In genomic region chr2:44570777-44571176, GRCh38 we compare ENCODE assay signal across 31 cellular contexts.
"Had no signal": no experiment of that assay in that cellular context is flagged by ENCODE, and none has a peak within 500 bp of the region (broad histone marks: within the 10 kb centered on the region; RNA-seq: fewer than 3 reads in every experiment).

No MANE protein-coding gene starts in this region.

- H2AFZ ChIP-seq: hepatocyte had no signal

- ATAC-seq: activated CD8-positive, alpha-beta memory T cell treated with anti-CD3 and anti-CD28 coated beads, Interleukin-2, amount 10 ng/mL, durations not matched to agents 7 days and 5 days; activated CD8-positive, alpha-beta T cell treated with anti-CD3 and anti-CD28 coated beads, Interleukin-2, amount 10 ng/mL, durations not matched to agents 7 days and 5 days; gastrocnemius medialis; left cardiac atrium; pancreas; stimulated activated naive B cell treated with anti-CD40 and anti-IgM and Interleukin-4, amounts not matched to agents 10 μg/mL and 1 μg/mL and 100 μg/mL, for 72 hours; upper lobe of right lung had no signal

- DNase-seq: activated B cell treated with CpG ODN at 0.5 μM for 24 hours; activated CD4-positive, alpha-beta T cell treated with anti-CD3 and anti-CD28 coated beads, Interleukin-2, amount 50 U/mL, for 1 hour; activated CD8-positive, alpha-beta memory T cell treated with anti-CD3 and anti-CD28 coated beads, Interleukin-2, amount 10 ng/mL, durations not matched to agents 7 days and 5 days; activated CD8-positive, alpha-beta T cell treated with anti-CD3 and anti-CD28 coated beads, Interleukin-2, amount 10 ng/mL, durations not matched to agents 7 days and 5 days; activated gamma-delta T cell; activated naive CD4-positive, alpha-beta T cell treated with anti-CD3 and anti-CD28 coated beads, Interleukin-2, amount 50 U/mL, for 16 hours; dorsolateral prefrontal cortex; effector memory CD4-positive, alpha-beta T cell; erythroblast; gastrocnemius medialis; glutamatergic neuron; islet precursor cell; left cardiac atrium; naive B cell; pancreas; retina; stimulated activated CD4-positive, alpha-beta T cell treated with anti-CD3 and anti-CD28 coated beads, Interleukin-1b, Interleukin-23, amount 100 ng/mL, for 48 hours; stimulated activated CD4-positive, alpha-beta T cell treated with anti-CD3 and anti-CD28 coated beads, Interleukin-4, amount 100 ng/mL, for 4 hours; stimulated activated CD8-positive, alpha-beta memory T cell treated with anti-CD3 and anti-CD28 coated beads, Interleukin-4, amount 100 ng/mL, for 48 hours; stimulated activated naive B cell treated with anti-CD40 and anti-IgM and Interleukin-4, amounts not matched to agents 10 μg/mL and 1 μg/mL and 100 μg/mL, for 72 hours; stomach; SW 1271; thyroid gland; upper lobe of right lung had no signal

- H3K27ac ChIP-seq: ascending aorta, coronary artery, dorsolateral prefrontal cortex, gastrocnemius medialis, hepatocyte, pancreas, prostate gland, stomach, thyroid gland, upper lobe of right lung had no signal

- H3K27me3 Mint-ChIP-seq: activated B cell treated with CpG ODN at 0.5 μM for 24 hours; activated CD8-positive, alpha-beta memory T cell treated with anti-CD3 and anti-CD28 coated beads, Interleukin-2, amount 10 ng/mL, durations not matched to agents 7 days and 5 days; brain; naive B cell; stimulated activated naive B cell treated with anti-CD40 and anti-IgM and Interleukin-4, amounts not matched to agents 10 μg/mL and 1 μg/mL and 100 μg/mL, for 72 hours had no signal

- FAIRE-seq: pancreas had no signal

- H3K4me3 Mint-ChIP-seq: activated B cell treated with CpG ODN at 0.5 μM for 24 hours; activated CD8-positive, alpha-beta memory T cell treated with anti-CD3 and anti-CD28 coated beads, Interleukin-2, amount 10 ng/mL, durations not matched to agents 7 days and 5 days; activated CD8-positive, alpha-beta T cell treated with anti-CD3 and anti-CD28 coated beads, Interleukin-2, amount 10 ng/mL, durations not matched to agents 7 days and 5 days; brain; mesothelial cell of epicardium; naive B cell had no signal

- H3K4me2 ChIP-seq: hepatocyte, smooth muscle cell had no signal

- H3K4me1 Mint-ChIP-seq: activated B cell treated with CpG ODN at 0.5 μM for 24 hours, naive B cell had no signal

- H3K79me2 ChIP-seq: hepatocyte had no signal

- H3K36me3 ChIP-seq: ascending aorta, gastrocnemius medialis, pancreas, prostate gland, stomach, thyroid gland, upper lobe of right lung had no signal

- H3K4me3 ChIP-seq: ascending aorta, coronary artery, dorsolateral prefrontal cortex, gastrocnemius medialis, hepatocyte, pancreas, prostate gland, smooth muscle cell, stomach, thyroid gland, upper lobe of right lung had no signal

- H3K9me3 ChIP-seq: ascending aorta, gastrocnemius medialis, pancreas, prostate gland, stomach, thyroid gland, upper lobe of right lung had no signal

- H3K27ac Mint-ChIP-seq: activated B cell treated with CpG ODN at 0.5 μM for 24 hours; activated CD8-positive, alpha-beta memory T cell treated with anti-CD3 and anti-CD28 coated beads, Interleukin-2, amount 10 ng/mL, durations not matched to agents 7 days and 5 days; activated CD8-positive, alpha-beta T cell treated with anti-CD3 and anti-CD28 coated beads, Interleukin-2, amount 10 ng/mL, durations not matched to agents 7 days and 5 days; brain; mesothelial cell of epicardium; naive B cell; stimulated activated naive B cell treated with anti-CD40 and anti-IgM and Interleukin-4, amounts not matched to agents 10 μg/mL and 1 μg/mL and 100 μg/mL, for 72 hours had no signal

- H3K4me1 ChIP-seq: ascending aorta, gastrocnemius medialis, prostate gland, stomach, thyroid gland, upper lobe of right lung had no signal

- H3K27me3 ChIP-seq: ascending aorta, dorsolateral prefrontal cortex, gastrocnemius medialis, hepatocyte, pancreas, stomach, thyroid gland, upper lobe of right lung had no signal

- H3K36me3 Mint-ChIP-seq: brain; mesothelial cell of epicardium; naive B cell; stimulated activated naive B cell treated with anti-CD40 and anti-IgM and Interleukin-4, amounts not matched to agents 10 μg/mL and 1 μg/mL and 100 μg/mL, for 72 hours had no signal
